Comparison of ENCODE assay signal across 17 cellular contexts in the genomic region with DNA sequence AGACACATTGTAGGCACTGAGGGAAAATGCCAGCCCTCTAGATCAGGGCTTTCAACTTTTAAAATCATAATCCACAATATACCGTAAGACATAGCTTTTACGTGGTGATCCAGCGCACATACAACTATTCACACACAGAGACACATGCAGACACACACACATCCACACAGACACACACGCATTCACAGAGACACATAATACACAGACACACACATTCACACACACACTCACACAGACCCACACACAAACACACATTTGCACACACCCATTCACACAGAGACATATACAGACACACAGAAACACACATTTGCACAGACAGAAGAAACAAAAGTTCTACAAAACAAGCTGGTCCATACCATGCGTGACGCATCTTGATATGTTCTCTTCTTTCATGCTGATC.
DNase-seq lines count a peak whose midpoint lies in the region; ATAC-seq, FAIRE-seq and TF ChIP-seq lines count a peak whose summit lies in the region.
"Had no signal": no experiment of that assay in that cellular context is flagged by ENCODE, and none has a peak within 500 bp of the region (broad histone marks: within the 10 kb centered on the region; RNA-seq: fewer than 3 reads in every experiment).

No MANE protein-coding gene starts in this region.

- TF ChIP-seq EP300 in HepG2 (IDR thresholded peaks at IDR 0.05; ENCODE audit: low read depth in 2 of 2, low read length in 2 of 2), result no peak
- no peak for TF ChIP-seq EP300 in HepG2 (CRISPR knock-in tag; IDR thresholded peaks at IDR 0.05; ENCODE audit: borderline replicate concordance)
- no peak for TF ChIP-seq EP300 in H1 (IDR thresholded peaks at IDR 0.05; ENCODE audit: borderline replicate concordance in 1 of 2, low read depth in 2 of 2, low read length in 2 of 2)

- no peaks in the 10 kb centered on the region for H3K36me3 Mint-ChIP-seq in nephron progenitor cell (ENCODE audit: low read depth)
- H3K36me3 Mint-ChIP-seq: CD8-positive, alpha-beta memory T cell had no signal

- H3K4me2 ChIP-seq in HepG2 (ENCODE audit: low read depth, low read length), result no peak overlapping the region
- H3K4me2 ChIP-seq in H1 (ENCODE audit: insufficient read depth in 1 of 2, low read depth in 2 of 2, low read length in 2 of 2), result no peak overlapping the region
- H3K4me2 ChIP-seq in OCI-LY7 (ENCODE audit: low read length), result no peak overlapping the region
- H3K4me2 ChIP-seq: BLaER1 had no signal

- FAIRE-seq in HepG2 (lab: Jason Lieb, UNC), result no peak
- no peak for FAIRE-seq in H1 (lab: Jason Lieb, UNC)
- FAIRE-seq: GM12892, H54 had no signal

- H4K20me1 ChIP-seq in HepG2 (ENCODE audit: insufficient read depth, low read length) (no peaks in the 10 kb centered on the region), H1 (replicated peaks in 1 of 2; ENCODE audit: control insufficient read depth in 1 of 2, insufficient read depth in 2 of 2, low read length in 2 of 2) (peaks cover 0 to 2% of the 10 kb centered on the region in 2 experiments), OCI-LY7 (ENCODE audit: insufficient read depth, low read length) (no peaks in the 10 kb centered on the region)
- H4K20me1 ChIP-seq: BLaER1 had no signal

- peaks cover 71% of the 10 kb centered on the region for H3K4me1 Mint-ChIP-seq in nephron progenitor cell
- H3K4me1 Mint-ChIP-seq: CD8-positive, alpha-beta memory T cell had no signal

- CTCF ChIA-PET in HepG2 (lab: Yijun Ruan, JAX; ENCODE audit: low intra/inter-chr PET ratio, low total read pairs), result no interaction called here
- CTCF ChIA-PET in H1 (lab: Charles Lee; ENCODE audit: partially characterized antibody), result interaction anchor here (1.0 to 2.3 kb wide), 5 partner anchors 9 to 275 kb away, joined by 4 to 7 read pairs (median 4); no protein-coding TSS in a partner anchor
- CTCF ChIA-PET in OCI-LY7 (lab: Charles Lee; ENCODE audit: unreplicated experiment), result no interaction called here

- no peaks in the 10 kb centered on the region for H3K36me3 ChIP-seq in HepG2 (replicated peaks in 1 of 2; ENCODE audit: control insufficient read depth in 1 of 2, insufficient read depth in 2 of 2, low read length in 2 of 2)
- no peaks in the 10 kb centered on the region for H3K36me3 ChIP-seq in right lobe of liver
- no peaks in the 10 kb centered on the region for H3K36me3 ChIP-seq in H1 (ENCODE audit: control insufficient read depth in 2 of 4, insufficient read depth in 4 of 4, low read length in 3 of 4)
- no peaks in the 10 kb centered on the region for H3K36me3 ChIP-seq in vagina
- no peaks in the 10 kb centered on the region for H3K36me3 ChIP-seq in ascending aorta
- no peaks in the 10 kb centered on the region for H3K36me3 ChIP-seq in OCI-LY7 (ENCODE audit: insufficient read depth, low read length)
- H3K36me3 ChIP-seq: BLaER1 had no signal

- peak overlapping the region; percentile 19 for H3K4ac ChIP-seq in H1 (replicated peaks; ENCODE audit: insufficient read length, low read depth, low read length)

- no peak overlapping the region for H2AFZ ChIP-seq in HepG2 (ENCODE audit: low read length)
- H2AFZ ChIP-seq in H1 (ENCODE audit: low read length), result no peak overlapping the region
- H2AFZ ChIP-seq in OCI-LY7 (ENCODE audit: low read length), result no peak overlapping the region

- H3K27me3 ChIP-seq in HepG2 (ENCODE audit: control insufficient read depth in 1 of 2, insufficient read depth in 2 of 2, low read length in 2 of 2) (0 out of 5 replicates have a peak, but pooled peaks cover 0 to 6% of the 10 kb centered on the region in 2 experiments), right lobe of liver (no peaks in the 10 kb centered on the region), H1 (replicated peaks in 1 of 4; ENCODE audit: control insufficient read depth in 3 of 4, extremely low read depth in 1 of 4, insufficient read depth in 3 of 4, low read length in 3 of 4) (no peaks in the 10 kb centered on the region), vagina (no peaks in the 10 kb centered on the region), ascending aorta (no peaks in the 10 kb centered on the region)
- H3K27me3 ChIP-seq: BLaER1 had no signal

- WGBS in HepG2 (ENCODE audit: low lambda C conversion rate), result 93% methylated on average over 6 of the region's 6 CpGs
- 98% methylated on average over 6 of the region's 6 CpGs for whole genome bisulfite sequencing in right lobe of liver (ENCODE audit: insufficient coverage, low coverage, low lambda C conversion rate, missing lambda C conversion rate)
- WGBS in H1 (ENCODE audit: extremely low coverage in 1 of 2, insufficient coverage in 1 of 2, insufficient read length in 1 of 2, insufficient replicate concordance in 2 of 2, low coverage in 1 of 2, low lambda C conversion rate in 2 of 2, missing lambda C conversion rate in 1 of 2), 2 experiments, result 96% methylated on average over 6 of the region's 6 CpGs; no CpG with 5 or more reads in 1 of the 2 experiments

- no peak overlapping the region for H3K56ac ChIP-seq in H1 (replicated peaks; ENCODE audit: insufficient read length, low read depth, low read length)

- H4K5ac ChIP-seq in H1 (ENCODE audit: insufficient read length, low read depth, low read length), result no peak overlapping the region

- BruUV-seq in HepG2 (replicated peaks; lab: Mats Ljungman, UMichigan) (no TSS peak), OCI-LY7 (replicated peaks; lab: Mats Ljungman, UMichigan) (no TSS peak)

- intact Hi-C loops in HepG2 (cut with micrococcal nuclease; ENCODE audit: unreplicated experiment) (no loop called here), right lobe of liver (cut with DNase I) (no loop called here), vagina (cut with DNase I) (no loop called here), ascending aorta (cut with DNase I) (no loop called here), OCI-LY7 (cut with micrococcal nuclease; ENCODE audit: unreplicated experiment) (no loop called here)

- no peaks in the 10 kb centered on the region for H3K9me3 Mint-ChIP-seq in nephron progenitor cell
- H3K9me3 Mint-ChIP-seq: CD8-positive, alpha-beta memory T cell had no signal

- no peak overlapping the region for H3K23ac ChIP-seq in H1 (ENCODE audit: insufficient read length)

- peaks cover 9% of the 10 kb centered on the region; the same call in 1 of the 2 replicates for H3K23me2 ChIP-seq in H1 (ENCODE audit: low read depth, low read length)

- no peak overlapping the region for H3K27ac ChIP-seq in HepG2 (ENCODE audit: extremely low read length, insufficient read depth, low read length)
- no peak overlapping the region for H3K27ac ChIP-seq in right lobe of liver
- H3K27ac ChIP-seq in H1 (ENCODE audit: low read depth, low read length), result no peak overlapping the region
- H3K27ac ChIP-seq in vagina, result no peak overlapping the region
- no peak overlapping the region for H3K27ac ChIP-seq in ascending aorta
- H3K27ac ChIP-seq in OCI-LY7 (ENCODE audit: low read depth, low read length, poor library complexity, severe bottlenecking), result no peak overlapping the region
- H3K27ac ChIP-seq: BLaER1 had no signal

- H2BK5ac ChIP-seq in H1 (ENCODE audit: low read depth, low read length), result no peak overlapping the region

- H2BK15ac ChIP-seq in H1 (ENCODE audit: low read length), result no peak overlapping the region

- 0 out of 2 replicates have a peak overlapping the region, but pooled peaks have one; percentile 56 for H2AK5ac ChIP-seq in H1 (ENCODE audit: low read depth, low read length)

- no peak for TF ChIP-seq RAD21 in HepG2 (CRISPR knock-in tag; IDR thresholded peaks at IDR 0.05)
- TF ChIP-seq RAD21 in H1 (IDR thresholded peaks at IDR 0.05 in 1 of 2, conservative IDR thresholded peaks at IDR 0.05 in 1 of 2; ENCODE audit: low read depth in 2 of 2, low read length in 2 of 2), result no peak

- H3K14ac ChIP-seq in H1 (ENCODE audit: insufficient read length), result no peak overlapping the region

- TF ChIP-seq CTCF in HepG2 (CRISPR knock-in tag; IDR thresholded peaks at IDR 0.05) (no peak), right lobe of liver (IDR thresholded peaks at IDR 0.05) (no peak), H1 (IDR thresholded peaks at IDR 0.05; ENCODE audit: control extremely low read depth in 1 of 3, insufficient read depth in 1 of 3, low read depth in 1 of 3, low read length in 3 of 3) (no peak), nephron progenitor cell (IDR thresholded peaks at IDR 0.05) (no peak), vagina (IDR thresholded peaks at IDR 0.05) (no peak), ascending aorta (IDR thresholded peaks at IDR 0.05) (no peak), OCI-LY7 (conservative IDR thresholded peaks at IDR 0.05; ENCODE audit: low read length) (no peak)

- peak overlapping the region; percentile 62; the same call in 1 of the 2 replicates for H2BK12ac ChIP-seq in H1 (ENCODE audit: low read depth, low read length)

- no peak overlapping the region for H2BK120ac ChIP-seq in H1 (replicated peaks; ENCODE audit: low read depth, low read length)

- H2BK20ac ChIP-seq in H1 (ENCODE audit: low read length), result no peak overlapping the region; the same call in 1 of the 2 replicates

- H4K91ac ChIP-seq in H1 (replicated peaks; ENCODE audit: insufficient read length, low read length), result peak overlapping the region; percentile 56

- DNase-seq in HepG2 (ENCODE audit: low spot score) (no peak), right lobe of liver (no peak), H1 (ENCODE audit: low read depth in 1 of 2, low spot score in 2 of 2) (no peak), nephron progenitor cell (no peak), vagina (ENCODE audit: extremely low spot score in 2 of 2) (peak; percentile 13 to 55), ascending aorta (ENCODE audit: low spot score in 2 of 2) (no peak), OCI-LY7 (ENCODE audit: low spot score) (no peak), NCI-H510A (lab: John Stamatoyannopoulos, UW) (no peak)
- DNase-seq: 8988T; AML-193; Caco-2; CD8-positive, alpha-beta memory T cell; DND-41; GDM1 had no signal

- TF ChIP-seq POLR2A in HepG2 (IDR thresholded peaks at IDR 0.05; ENCODE audit: insufficient read depth in 1 of 2, low read depth in 2 of 2, low read length in 2 of 2) (no peak), right lobe of liver (IDR thresholded peaks at IDR 0.05) (no peak), H1 (IDR thresholded peaks at IDR 0.05; ENCODE audit: control extremely low read depth in 1 of 2, low read depth in 2 of 2, low read length in 2 of 2) (no peak), vagina (IDR thresholded peaks at IDR 0.05) (no peak)

- H3K18ac ChIP-seq in H1 (ENCODE audit: extremely low read depth, low read length), result no peak overlapping the region

- H3K27me3 Mint-ChIP-seq in nephron progenitor cell (ENCODE audit: low read depth, poor library complexity), result peaks cover 4% of the 10 kb centered on the region

- in situ Hi-C loops in HepG2 (cut with HindIII; ENCODE audit: extremely low pct_ligation_motif_present, low pct_unique_long_range_greater_than_20kb), result no loop called here

- no peak for ATAC-seq in HepG2
- ATAC-seq in right lobe of liver, result no peak

- H3K9ac ChIP-seq in HepG2 (ENCODE audit: insufficient read depth, low read depth, low read length), result no peak overlapping the region
- H3K9ac ChIP-seq in H1 (replicated peaks in 1 of 4; ENCODE audit: extremely low read depth in 1 of 4, low read depth in 3 of 4, low read length in 3 of 4), result peak overlapping the region in 1 of 4 experiments; percentile 14; a peak in 1 of 7 replicates
- H3K9ac ChIP-seq: BLaER1 had no signal

- H3K4me3 Mint-ChIP-seq in nephron progenitor cell, result no peak overlapping the region
- H3K4me3 Mint-ChIP-seq: CD8-positive, alpha-beta memory T cell had no signal

- POLR2A ChIA-PET in HepG2 (lab: Yijun Ruan, JAX) (interaction anchor here (1.6 kb wide), 1 partner anchor 16 kb away, joined by 5 read pairs; no protein-coding TSS in a partner anchor), H1 (lab: Charles Lee; ENCODE audit: partially characterized antibody) (interaction anchor here (0.6 to 0.8 kb wide), 2 partner anchors 11 to 113 kb away, joined by 3 read pairs; no protein-coding TSS in a partner anchor), OCI-LY7 (lab: Charles Lee) (no interaction called here)

- H3K4me1 ChIP-seq in HepG2 (ENCODE audit: insufficient read depth, low read length) (peaks cover 48% of the 10 kb centered on the region), right lobe of liver (peaks cover 0 to 19% (median 11%) of the 10 kb centered on the region in 4 donors), H1 (replicated peaks in 1 of 4; ENCODE audit: control insufficient read depth in 3 of 4, insufficient read depth in 4 of 4, low read length in 3 of 4) (peaks cover 0 to 12% (median 7%) of the 10 kb centered on the region in 4 experiments; a peak in 5 of 7 replicates), vagina (peaks cover 12% of the 10 kb centered on the region), ascending aorta (peaks cover 3 to 9% of the 10 kb centered on the region in 2 donors), OCI-LY7 (ENCODE audit: insufficient read depth, low read length, poor library complexity, severe bottlenecking) (no peaks in the 10 kb centered on the region)
- H3K4me1 ChIP-seq: Caco-2 had no signal

- H3K9me2 ChIP-seq in OCI-LY7 (ENCODE audit: insufficient read depth, low read length), result no peaks in the 10 kb centered on the region

- H3K79me2 ChIP-seq in HepG2 (ENCODE audit: insufficient read depth, low read length) (no peaks in the 10 kb centered on the region), H1 (ENCODE audit: control insufficient read depth in 1 of 2, insufficient read depth in 2 of 2, low read length in 2 of 2) (no peaks in the 10 kb centered on the region), OCI-LY7 (ENCODE audit: insufficient read depth, low read depth, low read length) (no peaks in the 10 kb centered on the region)

- H3K4me3 ChIP-seq in HepG2 (replicated peaks in 1 of 3; ENCODE audit: insufficient read depth in 1 of 3, low read depth in 2 of 3, low read length in 3 of 3), result no peak overlapping the region
- no peak overlapping the region for H3K4me3 ChIP-seq in right lobe of liver
- H3K4me3 ChIP-seq in H1 (ENCODE audit: extremely low read depth in 1 of 4, insufficient read depth in 2 of 4, low read depth in 3 of 4, low read length in 4 of 4), result no peak overlapping the region
- H3K4me3 ChIP-seq in vagina, result no peak overlapping the region
- H3K4me3 ChIP-seq in ascending aorta, result no peak overlapping the region
- no peak overlapping the region for H3K4me3 ChIP-seq in OCI-LY7 (ENCODE audit: low read depth, low read length, poor library complexity, severe bottlenecking)
- H3K4me3 ChIP-seq: BLaER1 had no signal

- H3K79me1 ChIP-seq in H1 (ENCODE audit: low read depth, low read length), result no peaks in the 10 kb centered on the region

- H3K9me3 ChIP-seq in HepG2 (ENCODE audit: low read length) (no peaks in the 10 kb centered on the region), right lobe of liver (no peaks in the 10 kb centered on the region), H1 (ENCODE audit: insufficient read depth in 2 of 2, low read depth in 1 of 2, low read length in 1 of 2) (no peaks in the 10 kb centered on the region), vagina (no peaks in the 10 kb centered on the region), ascending aorta (no peaks in the 10 kb centered on the region), OCI-LY7 (ENCODE audit: low read length) (no peaks in the 10 kb centered on the region)
- H3K9me3 ChIP-seq: BLaER1, Caco-2 had no signal

- no peak overlapping the region for H4K8ac ChIP-seq in H1 (ENCODE audit: extremely low read depth, insufficient read depth, low read length)

- H3K27ac Mint-ChIP-seq in nephron progenitor cell, result peak overlapping the region; percentile 2

Comparison
In these comparisons a context has a peak if more than half of its experiments do, and no peak if none do; other contexts are left out.
1. DNase-seq: peak in vagina (2 of 2); none in HepG2 (single experiment), right lobe of liver (0 of 3), H1 (0 of 2), nephron progenitor cell (single experiment), ascending aorta (0 of 2), OCI-LY7 (single experiment) and NCI-H510A (single experiment).